ENCODE assay signal across 24 cellular contexts in the genomic region with DNA sequence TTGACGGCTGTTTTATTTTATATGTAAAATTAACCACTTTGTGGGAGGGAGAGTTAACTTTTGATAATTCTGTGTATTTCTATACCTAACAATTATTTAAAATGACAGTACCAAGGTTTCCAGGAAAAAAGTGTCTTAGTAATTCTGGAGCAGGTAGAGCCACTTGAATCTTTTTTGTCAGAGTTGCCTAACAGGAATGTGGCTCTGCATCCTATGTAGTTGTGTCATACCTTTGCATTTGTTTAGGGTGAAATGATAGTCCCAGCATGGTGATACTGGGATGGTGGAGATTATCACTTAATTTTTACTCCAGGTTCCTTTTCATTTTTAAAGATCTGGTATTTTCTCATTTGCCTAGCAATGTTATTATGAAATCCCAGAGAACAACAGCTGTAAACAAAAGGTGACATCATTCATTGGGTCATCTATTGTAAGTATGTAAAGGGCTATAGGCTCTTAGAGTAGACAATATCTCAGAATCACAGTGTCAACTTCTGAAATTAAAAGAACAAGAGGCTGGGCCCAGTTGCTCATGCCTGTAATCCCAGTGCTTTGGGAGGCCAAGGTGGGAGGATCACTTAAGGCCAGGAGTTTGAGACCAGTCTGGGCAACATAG. TPM values are rescaled to one million over a fixed set of nuclear protein-coding genes. Genes with fewer than 3 reads are reported as not detected.
A peak's percentile ranks its signal among the peaks of the same experiment; 100 is the strongest.
DNase-seq lines count a peak whose midpoint lies in the region; ATAC-seq and TF ChIP-seq lines count a peak whose summit lies in the region.
"Had no signal": no experiment of that assay in that cellular context is flagged by ENCODE, and none has a peak within 500 bp of the region (broad histone marks: within the 10 kb centered on the region; RNA-seq: fewer than 3 reads in every experiment).

No MANE protein-coding gene starts in this region.

- no peaks in the 10 kb centered on the region for H3K9me3 Mint-ChIP-seq in CD14-positive monocyte
- H3K9me3 Mint-ChIP-seq in WTC11: peaks cover 9% of the 10 kb centered on the region
- H3K9me3 Mint-ChIP-seq: HFFc6 had no signal

- H3K27me3 Mint-ChIP-seq in CD14-positive monocyte (ENCODE audit: low read depth in 3 of 3) (no peaks in the 10 kb centered on the region), WTC11 (ENCODE audit: low read depth) (peaks cover 31% of the 10 kb centered on the region)

- intact Hi-C loops in CD14-positive monocyte (cut with micrococcal nuclease): loop anchor here in 1 of 2 donors (10.0 kb wide), 1 partner anchor 110 kb away; a partner anchor contains a TSS
- intact Hi-C loops in esophagus squamous epithelium (cut with DNase I): no loop called here

- CTCF ChIA-PET in WTC11 (lab: Charles Lee): interaction anchor here (1.1 kb wide), 1 partner anchor 1970 kb away, joined by 3 read pairs; no protein-coding TSS in a partner anchor

- no peak for TF ChIP-seq POLR2A in esophagus squamous epithelium (IDR thresholded peaks at IDR 0.05)
- no peak for TF ChIP-seq POLR2A in GM18505 (IDR thresholded peaks at IDR 0.05; ENCODE audit: borderline replicate concordance, extremely low read depth, insufficient read depth, insufficient read length)

- peak overlapping the region; percentile 1 to 70 (median 62) for H3K27ac ChIP-seq in esophagus squamous epithelium
- H3K27ac ChIP-seq in muscle layer of duodenum (ENCODE audit: low read length): peak overlapping the region; percentile 13
- H3K27ac ChIP-seq: KMS-11 had no signal

- DNase-seq in CD14-positive monocyte (ENCODE audit: low spot score) (no peak), WTC11 (ENCODE audit: low spot score) (no peak), esophagus squamous epithelium (lab: John Stamatoyannopoulos, UW) (no peak)
- DNase-seq: 8988T; CD4-positive, CD25-positive, alpha-beta regulatory T cell; COR-L47; DMS 273 treated with DMSO at 0.1 percent for 48 hours; DND-41; HFFc6; MV-4-11; NCI-H1417; NCI-H187; NCI-H2227 treated with DMSO at 0.1 percent for 48 hours; NCI-H510A treated with DMSO at 0.1 percent for 48 hours; NCI-H774; OCI-M1; RPMI8226; SHP77 treated with DMSO at 0.1 percent for 48 hours had no signal

- peaks cover 45% of the 10 kb centered on the region for H3K4me1 Mint-ChIP-seq in CD14-positive monocyte
- H3K4me1 Mint-ChIP-seq in WTC11: peaks cover 18% of the 10 kb centered on the region; the same call in 1 of the 2 replicates
- H3K4me1 Mint-ChIP-seq: CD4-positive, CD25-positive, alpha-beta regulatory T cell had no signal

- no peaks in the 10 kb centered on the region for H3K36me3 ChIP-seq in esophagus squamous epithelium
- H3K36me3 ChIP-seq in muscle layer of duodenum (ENCODE audit: control insufficient read depth in 1 of 2, insufficient read depth in 2 of 2, low read length in 2 of 2): no peaks in the 10 kb centered on the region

- H3K4me3 ChIP-seq in esophagus squamous epithelium: no peak overlapping the region
- H3K4me3 ChIP-seq in muscle layer of duodenum (ENCODE audit: low read depth in 1 of 2, low read length in 2 of 2): no peak overlapping the region

- POLR2A ChIA-PET in WTC11 (lab: Charles Lee): no interaction called here

- H3K9me3 ChIP-seq in esophagus squamous epithelium: no peaks in the 10 kb centered on the region
- H3K9me3 ChIP-seq in muscle layer of duodenum (ENCODE audit: control insufficient read depth in 1 of 2, low read length in 2 of 2): no peaks in the 10 kb centered on the region

- H3K4me1 ChIP-seq in esophagus squamous epithelium: peaks cover 17 to 67% (median 18%) of the 10 kb centered on the region in 3 donors
- H3K4me1 ChIP-seq in muscle layer of duodenum (ENCODE audit: control insufficient read depth in 1 of 2, insufficient read depth in 2 of 2, low read length in 2 of 2): peaks cover 6 to 9% of the 10 kb centered on the region in 2 donors

- peak overlapping the region in 6 of 7 donors; percentile 43 to 86 (median 82) for H3K27ac Mint-ChIP-seq in CD14-positive monocyte
- H3K27ac Mint-ChIP-seq in WTC11: no peak overlapping the region
- H3K27ac Mint-ChIP-seq: CD4-positive, CD25-positive, alpha-beta regulatory T cell; HFFc6 had no signal

- H3K36me3 Mint-ChIP-seq in CD14-positive monocyte: peaks cover 18 to 23% of the 10 kb centered on the region in 2 donors
- H3K36me3 Mint-ChIP-seq in WTC11: peaks cover 3% of the 10 kb centered on the region
- H3K36me3 Mint-ChIP-seq: CD4-positive, CD25-positive, alpha-beta regulatory T cell had no signal

- TF ChIP-seq CTCF in CD14-positive monocyte (IDR thresholded peaks at IDR 0.05): no peak
- TF ChIP-seq CTCF in WTC11 (IDR thresholded peaks at IDR 0.05): no peak
- TF ChIP-seq CTCF in esophagus squamous epithelium (IDR thresholded peaks at IDR 0.05): no peak

- H3K27me3 ChIP-seq in esophagus squamous epithelium (no peaks in the 10 kb centered on the region), muscle layer of duodenum (ENCODE audit: low read depth, low read length) (no peaks in the 10 kb centered on the region)

- 0 out of 2 replicates have a peak, but pooled peaks have one; percentile 42 for ATAC-seq in WTC11
- ATAC-seq in GM18907 (IDR thresholded peaks at IDR 0.05; ENCODE audit: unreplicated experiment): no peak
- no peak for ATAC-seq in HG02938 (IDR thresholded peaks at IDR 0.05; ENCODE audit: unreplicated experiment)
- no peak for ATAC-seq in GM18519 (IDR thresholded peaks at IDR 0.05; ENCODE audit: low FRiP score, unreplicated experiment)
- no peak for ATAC-seq in GM18505 (IDR thresholded peaks at IDR 0.05; ENCODE audit: unreplicated experiment)

- H3K4me3 Mint-ChIP-seq in CD14-positive monocyte: no peak overlapping the region
- H3K4me3 Mint-ChIP-seq in WTC11: no peak overlapping the region
- H3K4me3 Mint-ChIP-seq: CD4-positive, CD25-positive, alpha-beta regulatory T cell; HFFc6 had no signal

- 82 to 83% methylated on average over 1 of the region's 1 CpG for WGBS in esophagus squamous epithelium, 2 donors

TF ChIP-seq in WTC11, 78 proteins besides CTCF, POLR2A, EP300 and RAD21:
- TF ChIP-seq GTF2I (CRISPR knock-in tag; conservative IDR thresholded peaks at IDR 0.05) (no peak), ZNF138 (CRISPR knock-in tag; conservative IDR thresholded peaks at IDR 0.05) (no peak), ESRRA (CRISPR knock-in tag; IDR thresholded peaks at IDR 0.05; ENCODE audit: borderline replicate concordance) (no peak), GRHL2 (CRISPR knock-in tag; IDR thresholded peaks at IDR 0.05; ENCODE audit: insufficient replicate concordance, severe bottlenecking) (no peak)
- TF ChIP-seq, protein P1, sequence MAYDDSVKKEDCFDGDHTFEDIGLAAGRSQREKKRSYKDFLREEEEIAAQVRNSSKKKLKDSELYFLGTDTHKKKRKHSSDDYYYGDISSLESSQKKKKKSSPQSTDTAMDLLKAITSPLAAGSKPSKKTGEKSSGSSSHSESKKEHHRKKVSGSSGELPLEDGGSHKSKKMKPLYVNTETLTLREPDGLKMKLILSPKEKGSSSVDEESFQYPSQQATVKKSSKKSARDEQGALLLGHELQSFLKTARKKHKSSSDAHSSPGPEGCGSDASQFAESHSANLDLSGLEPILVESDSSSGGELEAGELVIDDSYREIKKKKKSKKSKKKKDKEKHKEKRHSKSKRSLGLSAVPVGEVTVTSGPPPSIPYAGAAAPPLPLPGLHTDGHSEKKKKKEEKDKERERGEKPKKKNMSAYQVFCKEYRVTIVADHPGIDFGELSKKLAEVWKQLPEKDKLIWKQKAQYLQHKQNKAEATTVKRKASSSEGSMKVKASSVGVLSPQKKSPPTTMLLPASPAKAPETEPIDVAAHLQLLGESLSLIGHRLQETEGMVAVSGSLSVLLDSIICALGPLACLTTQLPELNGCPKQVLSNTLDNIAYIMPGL (CRISPR knock-in tag; IDR thresholded peaks at IDR 0.05): no peak
- TF ChIP-seq, protein P2, sequence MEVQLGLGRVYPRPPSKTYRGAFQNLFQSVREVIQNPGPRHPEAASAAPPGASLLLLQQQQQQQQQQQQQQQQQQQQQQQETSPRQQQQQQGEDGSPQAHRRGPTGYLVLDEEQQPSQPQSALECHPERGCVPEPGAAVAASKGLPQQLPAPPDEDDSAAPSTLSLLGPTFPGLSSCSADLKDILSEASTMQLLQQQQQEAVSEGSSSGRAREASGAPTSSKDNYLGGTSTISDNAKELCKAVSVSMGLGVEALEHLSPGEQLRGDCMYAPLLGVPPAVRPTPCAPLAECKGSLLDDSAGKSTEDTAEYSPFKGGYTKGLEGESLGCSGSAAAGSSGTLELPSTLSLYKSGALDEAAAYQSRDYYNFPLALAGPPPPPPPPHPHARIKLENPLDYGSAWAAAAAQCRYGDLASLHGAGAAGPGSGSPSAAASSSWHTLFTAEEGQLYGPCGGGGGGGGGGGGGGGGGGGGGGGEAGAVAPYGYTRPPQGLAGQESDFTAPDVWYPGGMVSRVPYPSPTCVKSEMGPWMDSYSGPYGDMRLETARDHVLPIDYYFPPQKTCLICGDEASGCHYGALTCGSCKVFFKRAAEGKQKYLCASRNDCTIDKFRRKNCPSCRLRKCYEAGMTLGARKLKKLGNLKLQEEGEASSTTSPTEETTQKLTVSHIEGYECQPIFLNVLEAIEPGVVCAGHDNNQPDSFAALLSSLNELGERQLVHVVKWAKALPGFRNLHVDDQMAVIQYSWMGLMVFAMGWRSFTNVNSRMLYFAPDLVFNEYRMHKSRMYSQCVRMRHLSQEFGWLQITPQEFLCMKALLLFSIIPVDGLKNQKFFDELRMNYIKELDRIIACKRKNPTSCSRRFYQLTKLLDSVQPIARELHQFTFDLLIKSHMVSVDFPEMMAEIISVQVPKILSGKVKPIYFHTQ (CRISPR knock-in tag; IDR thresholded peaks at IDR 0.05): no peak

RNA-seq across cellular contexts. Expression of a gene that starts 9.6 kb away (rescaled TPM):
- 10 to 100 TPM; 20.8 to 32.7 TPM for polyA plus RNA-seq in CD14-positive monocyte
- 0.16 to 1.3 TPM (median 0.72 TPM) in 3 replicates for total RNA-seq in WTC11 (2021)
- total RNA-seq in esophagus squamous epithelium: 100 to 1,000 TPM in 2 of 4 donors, 10 to 100 TPM in 2; 53.4 to 153 (median 114) TPM
- total RNA-seq: CD4-positive, CD25-positive, alpha-beta regulatory T cell had no signal
- polyA plus RNA-seq: CD4-positive, CD25-positive, alpha-beta regulatory T cell had no signal

Comparison
In these comparisons a context has a peak if more than half of its experiments do, and no peak if none do; other contexts are left out.
1. RNA of a gene that starts 9.6 kb away (total RNA-seq): 53.4 to 153 TPM in esophagus squamous epithelium; 0.16 to 1.3 TPM in WTC11; every median in the first group is over 10 times any median in the second.